Comparison of ENCODE assay signal across 23 cellular contexts in the genomic region with DNA sequence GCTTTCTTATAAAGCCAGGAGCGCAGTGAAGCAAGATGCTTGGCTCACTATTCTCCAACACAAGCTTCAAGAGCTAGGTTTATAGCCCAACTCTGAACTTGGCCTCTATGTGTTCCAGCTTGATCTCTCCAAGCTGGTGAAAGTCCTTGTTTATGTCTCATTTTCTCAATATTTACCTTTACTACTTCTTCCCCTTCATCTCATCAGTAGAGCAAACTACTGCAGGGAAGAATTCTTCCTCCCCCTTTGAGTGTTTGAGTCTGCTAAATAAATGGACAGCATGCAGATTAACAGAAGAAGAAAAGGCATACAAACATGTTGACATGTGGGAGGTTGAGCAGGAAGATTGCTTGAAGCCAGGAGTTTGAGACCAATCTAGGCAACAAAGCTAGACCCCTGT.
"Had no signal": no experiment of that assay in that cellular context is flagged by ENCODE, and none has a peak within 500 bp of the region (broad histone marks: within the 10 kb centered on the region; RNA-seq: fewer than 3 reads in every experiment).

No MANE protein-coding gene starts in this region.

- H3K27me3 ChIP-seq: ovary, suprapubic skin, transverse colon, vagina had no signal

- ATAC-seq: effector memory CD8-positive, alpha-beta T cell; left lobe of liver; natural killer cell; sciatic nerve; stimulated activated naive CD8-positive, alpha-beta T cell treated with anti-CD3 and anti-CD28 coated beads, Interleukin-15, amount 100 ng/mL, for 72 hours had no signal

- H3K36me3 ChIP-seq: esophagus squamous epithelium, ovary, suprapubic skin, transverse colon, vagina had no signal

- DNase-seq: cortex of kidney; effector memory CD8-positive, alpha-beta T cell; erythroblast; esophagus squamous epithelium; immature natural killer cell; islet precursor cell; kidney glomerular epithelial cell; natural killer cell; occipital lobe; ovary; stimulated activated CD4-positive, alpha-beta T cell treated with anti-CD3 and anti-CD28 coated beads, Interleukin-12 subunit alpha, Interleukin-12 subunit beta, amount 100 ng/mL, for 4 hours; stimulated activated CD4-positive, alpha-beta T cell treated with anti-CD3 and anti-CD28 coated beads, Interleukin-1b, Interleukin-23, amount 100 ng/mL, for 48 hours; stimulated activated CD4-positive, alpha-beta T cell treated with anti-CD3 and anti-CD28 coated beads, Interleukin-4, amount 100 ng/mL, for 1 hour; stimulated activated CD8-positive, alpha-beta memory T cell treated with anti-CD3 and anti-CD28 coated beads, Interleukin-4, amount 100 ng/mL, for 48 hours; stimulated activated naive CD4-positive, alpha-beta T cell; stimulated activated naive CD8-positive, alpha-beta T cell treated with anti-CD3 and anti-CD28 coated beads, Interleukin-15, amount 100 ng/mL, for 72 hours; transverse colon had no signal

- H3K4me2 ChIP-seq: smooth muscle cell had no signal

- H3K4me3 ChIP-seq: esophagus squamous epithelium, lung, ovary, smooth muscle cell, suprapubic skin, transverse colon, vagina had no signal

- H3K27ac ChIP-seq: esophagus squamous epithelium, ovary, suprapubic skin, transverse colon, vagina had no signal

- H3K9me3 ChIP-seq: esophagus squamous epithelium, ovary, suprapubic skin, transverse colon, vagina had no signal
